In genomic region chr17:60248618-60249516, GRCh38 we compare ENCODE assay signal across 17 cellular contexts.
A peak's percentile ranks its signal among the peaks of the same experiment; 100 is the strongest.
DNase-seq lines count a peak whose midpoint lies in the region; ATAC-seq and TF ChIP-seq lines count a peak whose summit lies in the region.
"Had no signal": no experiment of that assay in that cellular context is flagged by ENCODE, and none has a peak within 500 bp of the region (broad histone marks: within the 10 kb centered on the region; RNA-seq: fewer than 3 reads in every experiment).

No MANE protein-coding gene starts in this region.

- BruUV-seq in A673 (replicated peaks; lab: Mats Ljungman, UMichigan): no TSS peak

- H3K9me3 Mint-ChIP-seq in endothelial cell (ENCODE audit: unreplicated experiment): no peaks in the 10 kb centered on the region

- H3K27me3 ChIP-seq in A673 (replicated peaks; ENCODE audit: insufficient read depth, low read depth, low read length, poor library complexity): no peaks in the 10 kb centered on the region
- H3K27me3 ChIP-seq in mucosa of rectum (ENCODE audit: control insufficient read depth in 2 of 2, insufficient read depth in 2 of 2, low read length in 2 of 2): no peaks in the 10 kb centered on the region
- H3K27me3 ChIP-seq: body of pancreas, spleen had no signal

- H3K4me1 Mint-ChIP-seq in endothelial cell (ENCODE audit: unreplicated experiment): no peaks in the 10 kb centered on the region
- H3K4me1 Mint-ChIP-seq: activated naive CD4-positive, alpha-beta T cell treated with anti-CD3 and anti-CD28 coated beads, Interleukin-2, amount 10 ng/mL, durations not matched to agents 7 days and 5 days had no signal

- H3K27ac ChIP-seq in A673 (ENCODE audit: low read depth, low read length, poor library complexity, severe bottlenecking) (peak overlapping the region; percentile 80), VCaP (peak overlapping the region; percentile 70), mucosa of rectum (ENCODE audit: low read depth in 2 of 2, low read length in 2 of 2) (peak overlapping the region; percentile 3 to 27)
- H3K27ac ChIP-seq: body of pancreas, C4-2B, psoas muscle, spleen had no signal

- H3K9me3 ChIP-seq in A673 (ENCODE audit: low read depth, low read length, poor library complexity, severe bottlenecking) (no peaks in the 10 kb centered on the region), mucosa of rectum (ENCODE audit: control insufficient read depth in 2 of 2, low read length in 2 of 2) (no peaks in the 10 kb centered on the region)
- H3K9me3 ChIP-seq: body of pancreas, psoas muscle, spleen had no signal

- no peak for ATAC-seq in GM19395 (IDR thresholded peaks at IDR 0.05; ENCODE audit: unreplicated experiment)
- ATAC-seq: body of pancreas, psoas muscle had no signal

- no peak for TF ChIP-seq CTCF in A673 (conservative IDR thresholded peaks at IDR 0.05; ENCODE audit: low read depth, low read length)
- no peak for TF ChIP-seq CTCF in VCaP (conservative IDR thresholded peaks at IDR 0.05)
- no peak for TF ChIP-seq CTCF in endothelial cell (IDR thresholded peaks at IDR 0.05; ENCODE audit: unreplicated experiment)

- peak; percentile 34 for DNase-seq in A673 (ENCODE audit: low spot score)
- no peak for DNase-seq in endothelial cell (ENCODE audit: low spot score)
- DNase-seq in SIG-M5 (lab: John Stamatoyannopoulos, UW): no peak
- DNase-seq in SIG-M5 treated with dmso at 0.1 percent for 504 hours (lab: John Stamatoyannopoulos, UW; ENCODE audit: unreplicated experiment): no peak
- DNase-seq in activated CD4-positive, alpha-beta T cell treated with anti-CD3 and anti-CD28 coated beads, Interleukin-2, amount 50 U/mL, for 1 hour: no peak
- DNase-seq: activated CD4-positive, alpha-beta T cell treated with anti-CD3 and anti-CD28 coated beads, Interleukin-2, amount 10 ng/mL, durations not matched to agents 7 days and 5 days; activated naive CD4-positive, alpha-beta T cell treated with anti-CD3 and anti-CD28 coated beads, Interleukin-2, amount 10 ng/mL, durations not matched to agents 7 days and 5 days; activated T-cell treated with anti-CD3 and anti-CD28 coated beads for 4 hours; body of pancreas; effector CD8-positive, alpha-beta T cell; psoas muscle; spleen had no signal

- intact Hi-C loops in A673 (cut with micrococcal nuclease; ENCODE audit: unreplicated experiment): loop anchor here (1.0 kb wide), 1 partner anchor 143 kb away; the partner anchor contains the start of gene USP32

- H3K36me3 ChIP-seq in A673 (ENCODE audit: insufficient read depth, low read length, poor library complexity, severe bottlenecking): no peaks in the 10 kb centered on the region
- H3K36me3 ChIP-seq in mucosa of rectum (ENCODE audit: control insufficient read depth in 2 of 2, insufficient read depth in 2 of 2, low read length in 2 of 2): no peaks in the 10 kb centered on the region

- H3K36me3 Mint-ChIP-seq in endothelial cell (ENCODE audit: low read depth, unreplicated experiment): peaks cover 22% of the 10 kb centered on the region

- H3K4me3 ChIP-seq in A673 (ENCODE audit: low read depth, low read length, poor library complexity, severe bottlenecking): peak overlapping the region; percentile 12
- H3K4me3 ChIP-seq in mucosa of rectum (ENCODE audit: low read length in 2 of 2): no peak overlapping the region
- H3K4me3 ChIP-seq: body of pancreas, psoas muscle, spleen had no signal

- no peak overlapping the region for H3K9ac ChIP-seq in mucosa of rectum (ENCODE audit: low read depth in 1 of 2, low read length in 2 of 2)

- H3K27ac Mint-ChIP-seq in endothelial cell (ENCODE audit: unreplicated experiment): peak overlapping the region; percentile 45
- H3K27ac Mint-ChIP-seq: activated CD4-positive, alpha-beta T cell treated with anti-CD3 and anti-CD28 coated beads, Interleukin-2, amount 10 ng/mL, durations not matched to agents 7 days and 5 days; activated naive CD4-positive, alpha-beta T cell treated with anti-CD3 and anti-CD28 coated beads, Interleukin-2, amount 10 ng/mL, durations not matched to agents 7 days and 5 days; type B pancreatic cell had no signal

- CTCF ChIA-PET in A673 (lab: Charles Lee): interaction anchor here (1.1 kb wide), 1 partner anchor 18 kb away, joined by 4 read pairs; no protein-coding TSS in a partner anchor

- H3K4me1 ChIP-seq in A673 (ENCODE audit: insufficient read depth, low read length, poor library complexity, severe bottlenecking): peaks cover 20% of the 10 kb centered on the region
- no peaks in the 10 kb centered on the region for H3K4me1 ChIP-seq in mucosa of rectum (ENCODE audit: control insufficient read depth in 2 of 2, insufficient read depth in 2 of 2, low read length in 2 of 2)
- H3K4me1 ChIP-seq: body of pancreas, psoas muscle, spleen had no signal

- POLR2A ChIA-PET in A673 (lab: Charles Lee; ENCODE audit: low non-redundant PET): no interaction called here

- H3K27me3 Mint-ChIP-seq in endothelial cell (ENCODE audit: unreplicated experiment): no peaks in the 10 kb centered on the region
- H3K27me3 Mint-ChIP-seq: activated CD4-positive, alpha-beta T cell treated with anti-CD3 and anti-CD28 coated beads, Interleukin-2, amount 10 ng/mL, durations not matched to agents 7 days and 5 days; activated naive CD4-positive, alpha-beta T cell treated with anti-CD3 and anti-CD28 coated beads, Interleukin-2, amount 10 ng/mL, durations not matched to agents 7 days and 5 days; type B pancreatic cell had no signal

- H3K4me3 Mint-ChIP-seq in endothelial cell (ENCODE audit: unreplicated experiment): no peak overlapping the region
- H3K4me3 Mint-ChIP-seq: activated CD4-positive, alpha-beta T cell treated with anti-CD3 and anti-CD28 coated beads, Interleukin-2, amount 10 ng/mL, durations not matched to agents 7 days and 5 days; activated naive CD4-positive, alpha-beta T cell treated with anti-CD3 and anti-CD28 coated beads, Interleukin-2, amount 10 ng/mL, durations not matched to agents 7 days and 5 days; type B pancreatic cell had no signal

Comparison
In these comparisons a context has a peak if more than half of its experiments do, and no peak if none do; other contexts are left out.
1. H3K27ac ChIP-seq: peak in every context shown above with its lines; median percentile 80 in A673; 70 in VCaP; 15 in mucosa of rectum.